Comparison of ENCODE assay signal across 1 cellular context in the genomic region with DNA sequence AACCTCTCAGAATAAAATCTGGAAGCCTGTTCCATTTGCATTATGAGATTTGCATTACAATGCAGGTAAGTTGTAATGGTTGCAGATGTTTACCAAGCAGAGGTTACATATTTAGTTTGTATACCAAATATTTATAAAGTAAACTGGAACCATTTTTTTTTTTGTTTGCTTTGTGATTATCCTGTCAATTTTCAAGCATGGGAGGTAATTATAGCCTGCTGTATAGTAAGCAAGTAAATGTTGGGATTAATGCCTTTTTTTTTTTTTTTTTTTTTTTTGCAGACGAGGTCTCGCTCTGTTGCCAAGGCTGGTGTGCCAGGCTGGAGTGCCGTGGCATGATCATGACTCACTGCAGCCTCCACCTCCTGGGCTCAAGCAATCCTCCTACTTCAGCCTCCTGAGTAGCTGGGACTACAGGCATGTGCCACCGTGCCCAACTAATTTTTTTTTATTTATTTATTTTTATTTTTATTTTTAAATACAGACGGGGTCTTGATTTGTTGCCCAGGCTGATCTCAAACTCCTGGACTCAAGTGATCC.
TF ChIP-seq lines count a peak whose summit lies in the region.

No MANE protein-coding gene starts in this region.

TF ChIP-seq in HepG2, 621 proteins besides CTCF, POLR2A, EP300 and RAD21 (continued from another document and continues in another):
- TF ChIP-seq RERE (CRISPR knock-in tag; IDR thresholded peaks at IDR 0.05; ENCODE audit: low read depth) (peak; percentile 64; the same call in 1 of the 2 replicates), HHEX (CRISPR knock-in tag; IDR thresholded peaks at IDR 0.05) (peak; percentile 54; the same call in 1 of the 2 replicates), ZNF33A (CRISPR knock-in tag; IDR thresholded peaks at IDR 0.05; ENCODE audit: borderline replicate concordance) (no peak), ZNF263 (CRISPR knock-in tag; IDR thresholded peaks at IDR 0.05) (no peak), PAXIP1 (CRISPR knock-in tag; conservative IDR thresholded peaks at IDR 0.05) (peak; percentile 49; the same call in 1 of the 2 replicates), CREM (IDR thresholded peaks at IDR 0.05) (peak; percentile 46; the same call in 1 of the 2 replicates), CREM (CRISPR knock-in tag; IDR thresholded peaks at IDR 0.05) (no peak), FOXA3 (CRISPR knock-in tag; IDR thresholded peaks at IDR 0.05) (peak; percentile 85), ZNF883 (CRISPR knock-in tag; IDR thresholded peaks at IDR 0.05; ENCODE audit: not compliant biosample characterization) (no peak), ZNF281 (CRISPR knock-in tag; IDR thresholded peaks at IDR 0.05; ENCODE audit: borderline replicate concordance) (no peak), SOX5 (CRISPR knock-in tag; IDR thresholded peaks at IDR 0.05; ENCODE audit: borderline replicate concordance) (peak; percentile 77; the same call in 1 of the 2 replicates), ATF2 (CRISPR knock-in tag; IDR thresholded peaks at IDR 0.05) (no peak), ZBTB46 (CRISPR knock-in tag; IDR thresholded peaks at IDR 0.05; ENCODE audit: borderline replicate concordance) (no peak), SOX13 (IDR thresholded peaks at IDR 0.05) (peak; percentile 16; the same call in 1 of the 2 replicates), SOX13 (CRISPR knock-in tag; conservative IDR thresholded peaks at IDR 0.05 in 1 of 2, IDR thresholded peaks at IDR 0.05 in 1 of 2) (peak in 1 of 2 experiments; percentile 86; a peak in 2 of 4 replicates), ASH2L (IDR thresholded peaks at IDR 0.05; ENCODE audit: insufficient read length, low read depth, low read length) (no peak), EZH2 (conservative IDR thresholded peaks at IDR 0.05; ENCODE audit: low read depth, low read length) (no peak), SIX1 (CRISPR knock-in tag; IDR thresholded peaks at IDR 0.05; ENCODE audit: borderline replicate concordance) (peak; percentile 67; the same call in 1 of the 2 replicates), SOX6 (IDR thresholded peaks at IDR 0.05) (no peak), SOX6 (CRISPR knock-in tag; IDR thresholded peaks at IDR 0.05) (peak; percentile 62; the same call in 1 of the 2 replicates), NFIC (IDR thresholded peaks at IDR 0.05; ENCODE audit: low read length) (peak; percentile 65; the same call in 1 of the 2 replicates), NCOR1 (IDR thresholded peaks at IDR 0.05; ENCODE audit: borderline replicate concordance, low read length) (peak; percentile 16; the same call in 1 of the 2 replicates), TBX3 (IDR thresholded peaks at IDR 0.05; ENCODE audit: borderline replicate concordance) (peak; percentile 90; the same call in 1 of the 2 replicates), CBX2 (IDR thresholded peaks at IDR 0.05; ENCODE audit: low read depth, low read length) (no peak), CBX2 (CRISPR knock-in tag; IDR thresholded peaks at IDR 0.05; ENCODE audit: low read depth) (no peak), SP4 (CRISPR knock-in tag; IDR thresholded peaks at IDR 0.05) (no peak), GFI1 (CRISPR knock-in tag; IDR thresholded peaks at IDR 0.05; ENCODE audit: borderline replicate concordance) (no peak; the same call in 1 of the 2 replicates)
- TF ChIP-seq, protein P1, sequence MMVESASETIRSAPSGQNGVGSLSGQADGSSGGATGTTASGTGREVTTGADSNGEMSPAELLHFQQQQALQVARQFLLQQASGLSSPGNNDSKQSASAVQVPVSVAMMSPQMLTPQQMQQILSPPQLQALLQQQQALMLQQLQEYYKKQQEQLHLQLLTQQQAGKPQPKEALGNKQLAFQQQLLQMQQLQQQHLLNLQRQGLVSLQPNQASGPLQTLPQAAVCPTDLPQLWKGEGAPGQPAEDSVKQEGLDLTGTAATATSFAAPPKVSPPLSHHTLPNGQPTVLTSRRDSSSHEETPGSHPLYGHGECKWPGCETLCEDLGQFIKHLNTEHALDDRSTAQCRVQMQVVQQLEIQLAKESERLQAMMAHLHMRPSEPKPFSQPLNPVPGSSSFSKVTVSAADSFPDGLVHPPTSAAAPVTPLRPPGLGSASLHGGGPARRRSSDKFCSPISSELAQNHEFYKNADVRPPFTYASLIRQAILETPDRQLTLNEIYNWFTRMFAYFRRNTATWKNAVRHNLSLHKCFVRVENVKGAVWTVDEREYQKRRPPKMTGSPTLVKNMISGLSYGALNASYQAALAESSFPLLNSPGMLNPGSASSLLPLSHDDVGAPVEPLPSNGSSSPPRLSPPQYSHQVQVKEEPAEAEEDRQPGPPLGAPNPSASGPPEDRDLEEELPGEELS (CRISPR knock-in tag; IDR thresholded peaks at IDR 0.05): peak; percentile 76
- TF ChIP-seq, protein P2, sequence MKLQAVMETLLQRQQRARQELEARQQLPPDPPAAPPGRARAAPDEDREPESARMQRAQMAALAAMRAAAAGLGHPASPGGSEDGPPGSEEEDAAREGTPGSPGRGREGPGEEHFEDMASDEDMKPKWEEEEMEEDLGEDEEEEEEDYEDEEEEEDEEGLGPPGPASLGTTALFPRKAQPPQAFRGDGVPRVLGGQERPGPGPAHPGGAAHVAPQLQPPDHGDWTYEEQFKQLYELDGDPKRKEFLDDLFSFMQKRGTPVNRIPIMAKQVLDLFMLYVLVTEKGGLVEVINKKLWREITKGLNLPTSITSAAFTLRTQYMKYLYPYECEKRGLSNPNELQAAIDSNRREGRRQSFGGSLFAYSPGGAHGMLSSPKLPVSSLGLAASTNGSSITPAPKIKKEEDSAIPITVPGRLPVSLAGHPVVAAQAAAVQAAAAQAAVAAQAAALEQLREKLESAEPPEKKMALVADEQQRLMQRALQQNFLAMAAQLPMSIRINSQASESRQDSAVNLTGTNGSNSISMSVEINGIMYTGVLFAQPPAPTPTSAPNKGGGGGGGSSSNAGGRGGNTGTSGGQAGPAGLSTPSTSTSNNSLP (IDR thresholded peaks at IDR 0.05; ENCODE audit: low read depth, low read length): peak; percentile 59; the same call in 1 of the 2 replicates
